1 cellular context compared by ENCODE assay signal in the genomic region with DNA sequence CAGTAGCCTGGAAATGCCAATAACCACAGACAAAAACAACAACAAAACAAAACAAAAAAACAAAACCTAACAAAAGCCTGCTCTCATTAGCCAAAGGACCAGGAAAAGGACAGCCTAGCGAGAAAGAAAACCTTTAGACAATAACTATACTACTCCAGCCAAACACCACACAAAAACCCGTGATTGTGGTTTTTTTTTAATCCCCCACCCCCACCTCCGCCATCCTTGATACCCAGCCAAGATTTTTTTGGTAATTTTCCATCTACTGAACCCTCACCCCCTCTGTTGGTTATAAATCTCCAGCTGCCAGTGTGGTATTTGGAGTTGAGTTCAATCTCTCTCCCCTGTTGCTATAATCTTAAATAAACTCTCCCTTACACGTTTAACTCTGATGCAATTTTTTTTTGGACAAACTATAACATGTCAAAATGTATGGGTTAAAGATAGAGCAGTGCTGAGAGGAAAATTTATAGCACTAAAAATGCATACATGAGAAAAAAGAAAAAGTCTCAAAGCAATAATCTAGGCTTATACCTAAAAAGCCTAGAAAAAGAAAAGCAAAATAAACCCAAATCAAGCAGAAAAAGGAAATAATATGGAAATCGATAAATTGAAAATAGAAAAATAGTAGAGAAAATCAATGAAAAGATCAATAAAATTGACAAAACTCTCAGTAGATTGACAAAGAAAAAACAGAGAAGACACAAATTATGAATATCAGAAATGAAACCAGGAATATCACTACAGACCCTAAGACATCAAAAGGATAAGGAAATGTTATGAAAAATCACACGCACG.
TF ChIP-seq lines count a peak whose summit lies in the region.

No MANE protein-coding gene starts in this region.

TF ChIP-seq in GM23338, 12 proteins besides CTCF, POLR2A, EP300 and RAD21 (continued from another document):
- TF ChIP-seq, protein P1, sequence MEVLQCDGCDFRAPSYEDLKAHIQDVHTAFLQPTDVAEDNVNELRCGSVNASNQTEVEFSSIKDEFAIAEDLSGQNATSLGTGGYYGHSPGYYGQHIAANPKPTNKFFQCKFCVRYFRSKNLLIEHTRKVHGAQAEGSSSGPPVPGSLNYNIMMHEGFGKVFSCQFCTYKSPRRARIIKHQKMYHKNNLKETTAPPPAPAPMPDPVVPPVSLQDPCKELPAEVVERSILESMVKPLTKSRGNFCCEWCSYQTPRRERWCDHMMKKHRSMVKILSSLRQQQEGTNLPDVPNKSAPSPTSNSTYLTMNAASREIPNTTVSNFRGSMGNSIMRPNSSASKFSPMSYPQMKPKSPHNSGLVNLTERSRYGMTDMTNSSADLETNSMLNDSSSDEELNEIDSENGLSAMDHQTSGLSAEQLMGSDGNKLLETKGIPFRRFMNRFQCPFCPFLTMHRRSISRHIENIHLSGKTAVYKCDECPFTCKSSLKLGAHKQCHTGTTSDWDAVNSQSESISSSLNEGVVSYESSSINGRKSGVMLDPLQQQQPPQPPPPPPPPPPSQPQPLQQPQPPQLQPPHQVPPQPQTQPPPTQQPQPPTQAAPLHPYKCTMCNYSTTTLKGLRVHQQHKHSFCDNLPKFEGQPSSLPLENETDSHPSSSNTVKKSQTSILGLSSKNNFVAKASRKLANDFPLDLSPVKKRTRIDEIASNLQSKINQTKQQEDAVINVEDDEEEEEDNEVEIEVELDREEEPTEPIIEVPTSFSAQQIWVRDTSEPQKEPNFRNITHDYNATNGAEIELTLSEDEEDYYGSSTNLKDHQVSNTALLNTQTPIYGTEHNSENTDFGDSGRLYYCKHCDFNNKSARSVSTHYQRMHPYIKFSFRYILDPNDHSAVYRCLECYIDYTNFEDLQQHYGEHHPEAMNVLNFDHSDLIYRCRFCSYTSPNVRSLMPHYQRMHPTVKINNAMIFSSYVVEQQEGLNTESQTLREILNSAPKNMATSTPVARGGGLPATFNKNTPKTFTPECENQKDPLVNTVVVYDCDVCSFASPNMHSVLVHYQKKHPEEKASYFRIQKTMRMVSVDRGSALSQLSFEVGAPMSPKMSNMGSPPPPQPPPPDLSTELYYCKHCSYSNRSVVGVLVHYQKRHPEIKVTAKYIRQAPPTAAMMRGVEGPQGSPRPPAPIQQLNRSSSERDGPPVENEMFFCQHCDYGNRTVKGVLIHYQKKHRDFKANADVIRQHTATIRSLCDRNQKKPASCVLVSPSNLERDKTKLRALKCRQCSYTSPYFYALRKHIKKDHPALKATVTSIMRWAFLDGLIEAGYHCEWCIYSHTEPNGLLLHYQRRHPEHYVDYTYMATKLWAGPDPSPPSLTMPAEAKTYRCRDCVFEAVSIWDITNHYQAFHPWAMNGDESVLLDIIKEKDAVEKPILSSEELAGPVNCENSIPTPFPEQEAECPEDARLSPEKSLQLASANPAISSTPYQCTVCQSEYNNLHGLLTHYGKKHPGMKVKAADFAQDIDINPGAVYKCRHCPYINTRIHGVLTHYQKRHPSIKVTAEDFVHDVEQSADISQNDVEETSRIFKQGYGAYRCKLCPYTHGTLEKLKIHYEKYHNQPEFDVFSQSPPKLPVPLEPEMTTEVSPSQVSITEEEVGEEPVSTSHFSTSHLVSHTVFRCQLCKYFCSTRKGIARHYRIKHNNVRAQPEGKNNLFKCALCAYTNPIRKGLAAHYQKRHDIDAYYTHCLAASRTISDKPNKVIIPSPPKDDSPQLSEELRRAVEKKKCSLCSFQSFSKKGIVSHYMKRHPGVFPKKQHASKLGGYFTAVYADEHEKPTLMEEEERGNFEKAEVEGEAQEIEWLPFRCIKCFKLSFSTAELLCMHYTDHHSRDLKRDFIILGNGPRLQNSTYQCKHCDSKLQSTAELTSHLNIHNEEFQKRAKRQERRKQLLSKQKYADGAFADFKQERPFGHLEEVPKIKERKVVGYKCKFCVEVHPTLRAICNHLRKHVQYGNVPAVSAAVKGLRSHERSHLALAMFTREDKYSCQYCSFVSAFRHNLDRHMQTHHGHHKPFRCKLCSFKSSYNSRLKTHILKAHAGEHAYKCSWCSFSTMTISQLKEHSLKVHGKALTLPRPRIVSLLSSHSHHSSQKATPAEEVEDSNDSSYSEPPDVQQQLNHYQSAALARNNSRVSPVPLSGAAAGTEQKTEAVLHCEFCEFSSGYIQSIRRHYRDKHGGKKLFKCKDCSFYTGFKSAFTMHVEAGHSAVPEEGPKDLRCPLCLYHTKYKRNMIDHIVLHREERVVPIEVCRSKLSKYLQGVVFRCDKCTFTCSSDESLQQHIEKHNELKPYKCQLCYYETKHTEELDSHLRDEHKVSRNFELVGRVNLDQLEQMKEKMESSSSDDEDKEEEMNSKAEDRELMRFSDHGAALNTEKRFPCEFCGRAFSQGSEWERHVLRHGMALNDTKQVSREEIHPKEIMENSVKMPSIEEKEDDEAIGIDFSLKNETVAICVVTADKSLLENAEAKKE (CRISPR knock-in tag; IDR thresholded peaks at IDR 0.05): no peak
- TF ChIP-seq NANOG (IDR thresholded peaks at IDR 0.05; ENCODE audit: borderline replicate concordance): no peak
- TF ChIP-seq ETS1 (IDR thresholded peaks at IDR 0.05): no peak
TF ChIP-seq in GM23338: peak in this region for 0.
